In the genomic region with DNA sequence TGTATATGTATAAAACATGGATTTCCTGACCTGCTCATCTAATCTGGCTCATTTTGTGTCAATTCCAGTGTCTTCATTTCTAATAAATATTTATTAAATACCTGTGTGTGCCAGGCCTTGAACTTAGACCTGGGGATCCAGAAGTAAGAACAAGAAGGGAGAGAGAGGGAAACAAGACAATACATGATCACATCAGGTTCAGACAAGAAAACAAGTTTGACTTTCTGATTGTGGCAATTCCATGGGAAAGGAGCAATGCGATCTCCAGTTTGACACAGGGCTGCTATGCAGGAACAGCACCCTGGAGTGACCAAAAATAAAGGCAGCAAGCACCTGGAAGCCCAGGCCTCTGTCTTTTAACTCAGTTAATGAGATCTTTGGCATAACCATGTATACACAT, we compare ENCODE assay signal across 10 cellular contexts.
"Had no signal": no experiment of that assay in that cellular context is flagged by ENCODE, and none has a peak within 500 bp of the region (broad histone marks: within the 10 kb centered on the region; RNA-seq: fewer than 3 reads in every experiment).

No MANE protein-coding gene starts in this region.

- H3K36me3 Mint-ChIP-seq: IgD-negative memory B cell had no signal

- H3K27ac Mint-ChIP-seq: H9, HFFc6, IgD-negative memory B cell had no signal

- FAIRE-seq: H54, HepG2 had no signal

- ATAC-seq: HepG2 had no signal

- H2AFZ ChIP-seq: GM23248 had no signal

- DNase-seq: GM23248, GOT3, H9, HCEC 1CT, HFFc6, KBM-7 had no signal

- H3K4me3 Mint-ChIP-seq: H9, HFFc6, IgD-negative memory B cell had no signal

- H3K9me3 Mint-ChIP-seq: H9, HFFc6 had no signal

- H3K27ac ChIP-seq: GM23248, HL-60 had no signal

- H3K4me3 ChIP-seq: GM23248 had no signal

- H3K9ac ChIP-seq: GM23248 had no signal
